Comparison of ENCODE assay signal across 23 cellular contexts in the genomic region with DNA sequence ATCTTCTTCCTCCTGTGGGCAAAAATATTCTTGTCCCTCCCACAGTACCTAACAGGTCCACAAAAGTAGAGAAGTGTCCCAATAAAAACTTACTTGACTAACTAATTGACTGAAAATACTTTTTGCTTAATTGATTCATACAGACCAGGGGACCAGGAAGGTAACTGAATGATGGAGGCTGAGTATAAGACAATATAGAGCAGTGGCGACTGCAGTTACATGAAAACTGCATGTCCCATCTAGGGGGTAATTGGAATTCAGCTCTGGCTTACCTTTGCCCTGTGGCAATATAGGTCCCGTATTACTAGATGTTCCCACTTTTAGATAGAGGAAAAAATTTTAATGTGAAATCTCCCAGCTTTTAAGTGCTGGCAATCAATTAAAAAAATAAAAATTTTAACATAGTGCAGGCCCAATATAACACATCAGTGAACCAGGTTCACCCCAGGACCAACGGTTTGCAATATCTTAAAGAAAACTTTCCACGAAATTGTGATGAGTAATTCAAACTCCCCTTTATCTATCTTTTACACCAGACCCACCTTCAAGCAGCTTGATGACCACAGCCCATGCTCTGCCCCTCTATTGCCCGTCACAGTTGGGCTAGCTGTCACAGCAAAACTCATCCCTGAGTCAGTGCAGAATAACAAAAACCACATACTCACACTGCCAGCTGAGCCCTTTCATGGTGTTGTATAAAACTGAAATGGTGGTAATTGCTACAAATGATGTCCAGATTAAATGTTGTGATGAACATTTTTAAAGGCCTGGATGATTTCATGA.
A peak's percentile ranks its signal among the peaks of the same experiment; 100 is the strongest.
DNase-seq lines count a peak whose midpoint lies in the region; ATAC-seq, FAIRE-seq and TF ChIP-seq lines count a peak whose summit lies in the region.
"Had no signal": no experiment of that assay in that cellular context is flagged by ENCODE, and none has a peak within 500 bp of the region (broad histone marks: within the 10 kb centered on the region; RNA-seq: fewer than 3 reads in every experiment).

No MANE protein-coding gene starts in this region.

- H3K4me3 ChIP-seq in gastrocnemius medialis, result no peak overlapping the region
- H3K4me3 ChIP-seq: ascending aorta, esophagus squamous epithelium, mucosa of descending colon, smooth muscle cell had no signal

- H3K4me3 Mint-ChIP-seq in activated T-helper 17 cell treated with anti-CD3 and anti-CD28 coated beads, Interleukin-2, amount 50 U/mL, for 72 hours, result no peak overlapping the region
- H3K4me3 Mint-ChIP-seq: activated naive CD4-positive, alpha-beta T cell treated with anti-CD3 and anti-CD28 coated beads, Interleukin-2, amount 50 U/mL, for 24 hours; H9; T-helper 1 cell treated with Interleukin-12 subunit alpha and Interleukin-12 subunit beta and Interleukin-4 antibody, amounts not matched to agents 30 μg/mL and 1 μg/mL, for 36 hours; type B pancreatic cell had no signal

- intact Hi-C loops in gastrocnemius medialis (cut with DNase I; ENCODE audit: low total_unique reads), result no loop called here

- H3K27me3 Mint-ChIP-seq in activated T-helper 17 cell treated with anti-CD3 and anti-CD28 coated beads, Interleukin-2, amount 50 U/mL, for 72 hours, result peaks cover 9% of the 10 kb centered on the region
- H3K27me3 Mint-ChIP-seq: activated naive CD4-positive, alpha-beta T cell treated with anti-CD3 and anti-CD28 coated beads, Interleukin-2, amount 50 U/mL, for 24 hours had no signal

- no peak overlapping the region for H3K27ac Mint-ChIP-seq in activated T-helper 17 cell treated with anti-CD3 and anti-CD28 coated beads, Interleukin-2, amount 50 U/mL, for 72 hours
- H3K27ac Mint-ChIP-seq: T-helper 1 cell treated with Interleukin-12 subunit alpha and Interleukin-12 subunit beta and Interleukin-4 antibody, amounts not matched to agents 30 μg/mL and 1 μg/mL, for 36 hours; type B pancreatic cell had no signal

- no peak for TF ChIP-seq POLR2A in GM12891 (IDR thresholded peaks at IDR 0.05; ENCODE audit: low read depth, low read length)
- no peak for TF ChIP-seq POLR2A in gastrocnemius medialis (IDR thresholded peaks at IDR 0.05)

- H3K27me3 ChIP-seq in gastrocnemius medialis, result no peaks in the 10 kb centered on the region
- H3K27me3 ChIP-seq: ascending aorta, esophagus squamous epithelium had no signal

- H3K36me3 ChIP-seq in gastrocnemius medialis, result no peaks in the 10 kb centered on the region
- H3K36me3 ChIP-seq: ascending aorta, esophagus squamous epithelium had no signal

- in situ Hi-C loops in gastrocnemius medialis (cut with MboI; ENCODE audit: low sequenced_read_pairs in 4 of 4), result no loop called here

- ATAC-seq in activated T-helper 17 cell treated with anti-CD3 and anti-CD28 coated beads, Interleukin-2, amount 50 U/mL, for 72 hours (replicated peaks), result peak; percentile 70
- ATAC-seq in HG02981 (IDR thresholded peaks at IDR 0.05; ENCODE audit: unreplicated experiment), result no peak
- no peak for ATAC-seq in gastrocnemius medialis
- ATAC-seq: left ventricle myocardium superior, mucosa of descending colon had no signal

- no peaks in the 10 kb centered on the region for H3K4me1 Mint-ChIP-seq in activated T-helper 17 cell treated with anti-CD3 and anti-CD28 coated beads, Interleukin-2, amount 50 U/mL, for 72 hours
- H3K4me1 Mint-ChIP-seq: activated naive CD4-positive, alpha-beta T cell treated with anti-CD3 and anti-CD28 coated beads, Interleukin-2, amount 50 U/mL, for 24 hours had no signal

- H3K36me3 Mint-ChIP-seq in activated T-helper 17 cell treated with anti-CD3 and anti-CD28 coated beads, Interleukin-2, amount 50 U/mL, for 72 hours (ENCODE audit: low read depth), result no peaks in the 10 kb centered on the region
- H3K36me3 Mint-ChIP-seq: type B pancreatic cell had no signal

- no peak for DNase-seq in GM12891 (ENCODE audit: insufficient read length, low spot score)
- DNase-seq in OCI-M1 (lab: John Stamatoyannopoulos, UW), result peak; percentile 91
- peak; percentile 53 for DNase-seq in kidney tubule cell (ENCODE audit: low spot score)
- DNase-seq in COLO668 (lab: John Stamatoyannopoulos, UW; ENCODE audit: unreplicated experiment), result no peak
- DNase-seq in gastrocnemius medialis, result no peak
- no peak for DNase-seq in stimulated activated CD4-positive, alpha-beta T cell treated with anti-CD3 and anti-CD28 coated beads, Interleukin-12 subunit alpha, Interleukin-12 subunit beta, amount 100 ng/mL, for 4 hours
- DNase-seq: activated CD4-positive, CD25-positive, alpha-beta regulatory T cell treated with anti-CD3 and anti-CD28 coated beads, Interleukin-2, amount 50 U/mL, for 72 hours; effector CD8-positive, alpha-beta T cell; esophagus squamous epithelium; H9; Karpas-422; left ventricle myocardium superior; mucosa of descending colon; NCI-H524 treated with DMSO at 0.1 percent for 48 hours; SIG-M5; stimulated activated CD4-positive, alpha-beta T cell treated with anti-CD3 and anti-CD28 coated beads, Interleukin-4, amount 100 ng/mL, for 1 hour had no signal

- H3K4me1 ChIP-seq in gastrocnemius medialis, result no peaks in the 10 kb centered on the region
- H3K4me1 ChIP-seq: ascending aorta, esophagus squamous epithelium had no signal

- no peak for TF ChIP-seq CTCF in gastrocnemius medialis (IDR thresholded peaks at IDR 0.05 in 4 of 5, conservative IDR thresholded peaks at IDR 0.05 in 1 of 5)

- peak; percentile 33 for FAIRE-seq in GM12891 (lab: Jason Lieb, UNC)

- H3K9me3 ChIP-seq in gastrocnemius medialis, result no peaks in the 10 kb centered on the region
- H3K9me3 ChIP-seq: ascending aorta, esophagus squamous epithelium, mucosa of descending colon had no signal

- no peak overlapping the region for H3K27ac ChIP-seq in gastrocnemius medialis
- H3K27ac ChIP-seq: ascending aorta, esophagus squamous epithelium had no signal

- no peaks in the 10 kb centered on the region for H3K9me3 Mint-ChIP-seq in activated T-helper 17 cell treated with anti-CD3 and anti-CD28 coated beads, Interleukin-2, amount 50 U/mL, for 72 hours
- H3K9me3 Mint-ChIP-seq: activated naive CD4-positive, alpha-beta T cell treated with anti-CD3 and anti-CD28 coated beads, Interleukin-2, amount 50 U/mL, for 24 hours; H9; type B pancreatic cell had no signal

TF ChIP-seq in GM12891, 5 proteins besides CTCF, POLR2A, EP300 and RAD21:
- TF ChIP-seq POU2F2 (IDR thresholded peaks at IDR 0.05; ENCODE audit: low read depth, low read length) (no peak), TAF1 (IDR thresholded peaks at IDR 0.05; ENCODE audit: low read depth, low read length) (no peak), PAX5 (IDR thresholded peaks at IDR 0.05; ENCODE audit: insufficient read depth, low read length, severe bottlenecking) (no peak), SPI1 (IDR thresholded peaks at IDR 0.05; ENCODE audit: low read depth, low read length) (no peak), POLR2AphosphoS5 (IDR thresholded peaks at IDR 0.05; ENCODE audit: low read depth, low read length) (no peak)

Comparison
In these comparisons a context has a peak if more than half of its experiments do, and no peak if none do; other contexts are left out.
1. DNase-seq: peak in OCI-M1 (single experiment) and kidney tubule cell (single experiment); none in GM12891 (single experiment), COLO668 (single experiment), gastrocnemius medialis (0 of 2) and stimulated activated CD4-positive, alpha-beta T cell treated with anti-CD3 and anti-CD28 coated beads, Interleukin-12 subunit alpha, Interleukin-12 subunit beta, amount 100 ng/mL, for 4 hours (single experiment).